ENCODE assay signal across 13 cellular contexts in the genomic region with DNA sequence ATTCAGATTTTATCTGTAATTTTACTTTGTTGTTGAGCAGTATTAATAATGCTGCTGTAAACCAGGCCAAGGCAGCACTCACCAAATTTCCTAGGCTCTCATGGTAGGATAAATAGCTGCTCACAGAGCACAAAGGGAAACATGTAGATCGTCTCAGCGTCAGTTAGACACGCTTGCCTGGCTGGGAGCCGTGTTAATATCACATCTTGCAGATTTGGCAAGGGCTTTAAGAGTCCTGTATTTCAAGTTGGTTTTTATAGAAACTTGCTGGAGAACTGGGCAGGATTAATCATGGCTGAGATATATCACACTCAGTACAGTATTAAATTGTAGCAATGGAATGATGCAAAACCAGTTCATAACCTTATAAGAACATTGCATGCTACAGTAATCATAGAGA.
"Had no signal": no experiment of that assay in that cellular context is flagged by ENCODE, and none has a peak within 500 bp of the region (broad histone marks: within the 10 kb centered on the region; RNA-seq: fewer than 3 reads in every experiment).

No MANE protein-coding gene starts in this region.

- H3K27ac Mint-ChIP-seq: activated CD4-positive, alpha-beta T cell treated with anti-CD3 and anti-CD28 coated beads, Interleukin-2, amount 10 ng/mL, durations not matched to agents 7 days and 5 days; neural progenitor cell; stimulated activated naive CD8-positive, alpha-beta T cell treated with anti-CD3 and anti-CD28 coated beads, Interleukin-15, amount 100 ng/mL, for 72 hours; T-helper 2 cell treated with Interferon-gamma antibody and Interleukin-4, amounts not matched to agents 5 μg/mL and 100 μg/mL, for 36 hours had no signal

- H3K4me3 Mint-ChIP-seq: activated CD4-positive, alpha-beta T cell treated with anti-CD3 and anti-CD28 coated beads, Interleukin-2, amount 10 ng/mL, durations not matched to agents 7 days and 5 days; neural progenitor cell; stimulated activated naive CD8-positive, alpha-beta T cell treated with anti-CD3 and anti-CD28 coated beads, Interleukin-15, amount 100 ng/mL, for 72 hours; T-helper 2 cell treated with Interferon-gamma antibody and Interleukin-4, amounts not matched to agents 5 μg/mL and 100 μg/mL, for 36 hours had no signal

- H3K4me1 Mint-ChIP-seq: activated CD4-positive, alpha-beta T cell treated with anti-CD3 and anti-CD28 coated beads, Interleukin-2, amount 10 ng/mL, durations not matched to agents 7 days and 5 days; neural progenitor cell; stimulated activated naive CD8-positive, alpha-beta T cell treated with anti-CD3 and anti-CD28 coated beads, Interleukin-15, amount 100 ng/mL, for 72 hours had no signal

- H3K4me3 ChIP-seq: neural progenitor cell, smooth muscle cell, testis had no signal

- H3K36me3 Mint-ChIP-seq: neural progenitor cell had no signal

- H3K27ac ChIP-seq: brain microvascular endothelial cell, neural progenitor cell had no signal

- H3K27me3 Mint-ChIP-seq: stimulated activated naive CD8-positive, alpha-beta T cell treated with anti-CD3 and anti-CD28 coated beads, Interleukin-15, amount 100 ng/mL, for 72 hours had no signal

- DNase-seq: activated CD4-positive, alpha-beta T cell treated with anti-CD3 and anti-CD28 coated beads, Interleukin-2, amount 10 ng/mL, durations not matched to agents 7 days and 5 days; activated CD8-positive, alpha-beta memory T cell treated with anti-CD3 and anti-CD28 coated beads for 24 hours; anterior cingulate cortex; brain microvascular endothelial cell; cerebellar nuclear complex; effector memory CD4-positive, alpha-beta T cell; islet precursor cell; stimulated activated naive CD8-positive, alpha-beta T cell treated with anti-CD3 and anti-CD28 coated beads, Interleukin-15, amount 100 ng/mL, for 72 hours; SW 1271; testis had no signal

- H3K9me3 Mint-ChIP-seq: activated CD4-positive, alpha-beta T cell treated with anti-CD3 and anti-CD28 coated beads, Interleukin-2, amount 10 ng/mL, durations not matched to agents 7 days and 5 days; T-helper 2 cell treated with Interferon-gamma antibody and Interleukin-4, amounts not matched to agents 5 μg/mL and 100 μg/mL, for 36 hours had no signal

- H3K27me3 ChIP-seq: brain microvascular endothelial cell, neural progenitor cell, testis had no signal

- H3K36me3 ChIP-seq: brain microvascular endothelial cell, neural progenitor cell had no signal
